ENCODE assay signal across 7 cellular contexts in the genomic region with DNA sequence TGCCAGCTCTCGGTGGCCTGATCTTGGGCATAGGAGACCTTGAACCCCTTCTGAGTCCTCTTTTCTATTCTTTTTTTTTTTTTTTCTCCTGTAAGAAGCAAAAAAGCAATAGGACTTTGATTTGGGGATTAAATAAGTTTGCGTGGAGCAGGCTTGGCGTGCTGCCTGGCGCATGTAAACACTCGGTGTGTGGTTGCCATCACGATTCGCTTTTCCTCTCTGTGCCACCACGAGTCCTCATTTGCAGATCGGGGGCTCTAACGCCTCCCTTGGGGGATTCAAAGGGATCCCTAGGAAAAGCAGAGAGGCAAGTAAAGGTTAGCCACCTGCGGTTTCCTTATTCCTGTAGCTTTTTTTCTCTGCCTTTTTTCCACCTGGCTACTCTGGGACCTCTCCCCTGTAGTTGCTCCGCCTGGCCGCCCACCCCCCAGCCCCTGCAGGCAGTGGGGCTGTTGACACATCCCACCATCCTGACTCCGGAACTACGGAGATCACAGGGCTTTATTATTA. TPM values are rescaled to one million over a fixed set of nuclear protein-coding genes. Genes with fewer than 3 reads are reported as not detected.
A peak's percentile ranks its signal among the peaks of the same experiment; 100 is the strongest.
DNase-seq lines count a peak whose midpoint lies in the region; ATAC-seq, FAIRE-seq and TF ChIP-seq lines count a peak whose summit lies in the region.

No MANE protein-coding gene starts in this region.

- peak overlapping the region; percentile 78 to 97 (median 83) for H3K4me3 ChIP-seq in mammary epithelial cell (replicated peaks in 1 of 3; ENCODE audit: insufficient read depth in 1 of 3, low read depth in 2 of 3, low read length in 3 of 3)

- H3K27ac ChIP-seq in mammary epithelial cell (ENCODE audit: insufficient read depth, low read depth, low read length): peak overlapping the region; percentile 77

- FAIRE-seq in GM19239 (lab: Jason Lieb, UNC): peak; percentile 64

- H3K79me2 ChIP-seq in mammary epithelial cell (ENCODE audit: insufficient read depth, low read length): peaks cover 97% of the 10 kb centered on the region

- H3K4me1 ChIP-seq in mammary epithelial cell (ENCODE audit: insufficient read depth, low read length): peaks cover 28% of the 10 kb centered on the region

- dilution Hi-C loops in mammary epithelial cell (cut with HindIII; ENCODE audit: low sequenced_read_pairs): loop anchor here (5.0 kb wide), 2 partner anchors 37 to 43 kb away; no protein-coding TSS in a partner anchor

- H3K4me2 ChIP-seq in mammary epithelial cell (ENCODE audit: insufficient read depth, low read depth, low read length): peak overlapping the region; percentile 91

- in situ Hi-C loops in mammary epithelial cell (cut with MboI; ENCODE audit: low sequenced_read_pairs in 2 of 2): no loop called here

- no peak for ATAC-seq in HG02678 (IDR thresholded peaks at IDR 0.05; ENCODE audit: unreplicated experiment)

- H3K9ac ChIP-seq in mammary epithelial cell (ENCODE audit: insufficient read depth, low read length): peak overlapping the region; percentile 87

- WGBS in mammary epithelial cell (ENCODE audit: low coverage, missing lambda C conversion rate): 2% methylated on average over 11 of the region's 15 CpGs

- no peaks in the 10 kb centered on the region for H3K27me3 ChIP-seq in mammary epithelial cell (ENCODE audit: insufficient read depth, low read length)

- no peaks in the 10 kb centered on the region for H3K9me3 ChIP-seq in mammary epithelial cell (replicated peaks; ENCODE audit: insufficient read depth, low read length)

- TF ChIP-seq CTCF in mammary epithelial cell (conservative IDR thresholded peaks at IDR 0.05 in 1 of 2, IDR thresholded peaks at IDR 0.05 in 1 of 2; ENCODE audit: extremely low read depth in 1 of 2, insufficient read depth in 1 of 2, low read depth in 1 of 2, low read length in 2 of 2): no peak

- intact Hi-C loops in mammary epithelial cell (cut with micrococcal nuclease): loop anchor here (5.0 kb wide), 2 partner anchors 168 to 278 kb away; a partner anchor contains a TSS

- no peak overlapping the region for H2AFZ ChIP-seq in mammary epithelial cell (ENCODE audit: low read depth, low read length)

- DNase-seq in GM19239 (ENCODE audit: insufficient read length, low spot score) (no peak), mammary epithelial cell (no peak), kidney glomerular epithelial cell (lab: John Stamatoyannopoulos, UW) (peak; percentile 15), NCI-H526 treated with DMSO at 0.1 percent for 48 hours (lab: John Stamatoyannopoulos, UW) (no peak)
- DNase-seq in stimulated activated CD8-positive, alpha-beta memory T cell treated with anti-CD3 and anti-CD28 coated beads, Interleukin-4, amount 100 ng/mL, for 48 hours: peak; percentile 37

- no TSS peak for BruUV-seq in mammary epithelial cell (replicated peaks; lab: Mats Ljungman, UMichigan)

- peaks cover 12% of the 10 kb centered on the region for H4K20me1 ChIP-seq in mammary epithelial cell (ENCODE audit: insufficient read depth, low read length)

- H3K36me3 ChIP-seq in mammary epithelial cell (ENCODE audit: insufficient read depth, low read length): peaks cover 30% of the 10 kb centered on the region

- CTCF ChIA-PET in mammary epithelial cell (lab: Charles Lee; ENCODE audit: low non-redundant PET): interaction anchor here (0.5 kb wide), 1 partner anchor 1908 kb away, joined by 3 read pairs; no protein-coding TSS in a partner anchor

TF ChIP-seq in PFSK-1, 5 proteins besides CTCF, POLR2A, EP300 and RAD21:
- peak; percentile 14; the same call in 1 of the 2 replicates for TF ChIP-seq SIN3A (IDR thresholded peaks at IDR 0.05; ENCODE audit: borderline replicate concordance, insufficient read depth, low read length)
- no peak for TF ChIP-seq POLR2AphosphoS5 (IDR thresholded peaks at IDR 0.05; ENCODE audit: low read depth, low read length)

RNA-seq across cellular contexts. Expression of a gene that starts 1.3 kb away (rescaled TPM):
- 139 TPM for polyA plus RNA-seq in PFSK-1 (2012; ENCODE audit: insufficient read length, low read depth)
- 10 to 100 TPM; 26.0 to 88.5 TPM for total RNA-seq in mammary epithelial cell
- 30.9 TPM for polyA plus RNA-seq in mammary epithelial cell
- 42.5 TPM for polyA minus RNA-seq in mammary epithelial cell

RNA-seq across cellular contexts. Expression of a gene that starts 1.6 kb away (rescaled TPM):
- 110 TPM for polyA plus RNA-seq in PFSK-1 (2012; ENCODE audit: insufficient read length, low read depth)
- total RNA-seq in mammary epithelial cell: 10 to 100 TPM; 20.2 to 49.1 TPM
- polyA plus RNA-seq in mammary epithelial cell: 7.6 TPM
- polyA minus RNA-seq in mammary epithelial cell: 28.9 TPM

RNA-seq across cellular contexts. Expression of a gene that starts 56.1 kb away (rescaled TPM):
- polyA plus RNA-seq in PFSK-1 (2012; ENCODE audit: insufficient read length, low read depth): 118 TPM
- total RNA-seq in mammary epithelial cell: 10 to 100 TPM; 25.3 to 71.2 TPM
- polyA plus RNA-seq in mammary epithelial cell: 46.8 TPM
- 14.5 TPM for polyA minus RNA-seq in mammary epithelial cell

RNA-seq across cellular contexts. Expression of a gene that starts 56.5 kb away (rescaled TPM):
- 1.1 TPM for polyA plus RNA-seq in PFSK-1 (2012; ENCODE audit: insufficient read length, low read depth)
- 1 to 10 TPM; 4.5 to 9.9 TPM for total RNA-seq in mammary epithelial cell
- polyA plus RNA-seq in mammary epithelial cell: 4.1 TPM
- 2.9 TPM for polyA minus RNA-seq in mammary epithelial cell

RNA-seq across cellular contexts. Expression of a gene that starts 56.6 kb away (rescaled TPM):
- 15.5 TPM for polyA plus RNA-seq in PFSK-1 (2012; ENCODE audit: insufficient read length, low read depth)
- total RNA-seq in mammary epithelial cell: 10 to 100 TPM in 1 of 2 donors, 1 to 10 TPM in 1; 6.4 to 10.5 TPM
- 5.2 TPM for polyA plus RNA-seq in mammary epithelial cell
- polyA minus RNA-seq in mammary epithelial cell: 4.6 TPM

Comparison
In these comparisons a context has a peak if more than half of its experiments do, and no peak if none do; other contexts are left out.
1. DNase-seq: peak in kidney glomerular epithelial cell (single experiment) and stimulated activated CD8-positive, alpha-beta memory T cell treated with anti-CD3 and anti-CD28 coated beads, Interleukin-4, amount 100 ng/mL, for 48 hours (single experiment); none in GM19239 (single experiment), mammary epithelial cell (single experiment) and NCI-H526 treated with DMSO at 0.1 percent for 48 hours (single experiment).